In genomic region chr9:14692536-14692917, GRCh38 we compare ENCODE assay signal across 8 cellular contexts. TPM values are rescaled to one million over a fixed set of nuclear protein-coding genes. Genes with fewer than 3 reads are reported as not detected.
A peak's percentile ranks its signal among the peaks of the same experiment; 100 is the strongest.
DNase-seq lines count a peak whose midpoint lies in the region; ATAC-seq and TF ChIP-seq lines count a peak whose summit lies in the region.

No MANE protein-coding gene starts in this region.

- no peak overlapping the region for H2BK5ac ChIP-seq in trophoblast cell (ENCODE audit: low read depth, low read length, poor library complexity)

- peak overlapping the region; percentile 90 for H3K4me2 ChIP-seq in GM23248 (ENCODE audit: unreplicated experiment)
- H3K4me2 ChIP-seq in trophoblast cell (ENCODE audit: low read length): peak overlapping the region; percentile 87

- 3 to 4% methylated on average over 7 of the region's 7 CpGs for WGBS in GM23248 (ENCODE audit: low coverage in 1 of 2, low lambda C conversion rate in 2 of 2, missing lambda C conversion rate in 2 of 2), 2 experiments
- WGBS in trophoblast cell (ENCODE audit: extremely low coverage, insufficient coverage, insufficient read length): no CpG with 5 or more reads among the region's 7 CpGs

- no peaks in the 10 kb centered on the region for H4K20me1 ChIP-seq in GM23248 (ENCODE audit: insufficient read depth)

- TF ChIP-seq CTCF in 22Rv1 (IDR thresholded peaks at IDR 0.05): no peak
- no peak for TF ChIP-seq CTCF in fibroblast of villous mesenchyme (IDR thresholded peaks at IDR 0.05; ENCODE audit: insufficient read depth, low read depth, low read length)

- no peak overlapping the region for H2BK12ac ChIP-seq in trophoblast cell (ENCODE audit: low read length)

- H3K9me2 ChIP-seq in GM23248 (ENCODE audit: insufficient read depth): no peaks in the 10 kb centered on the region

- H3K9ac ChIP-seq in GM23248 (peak overlapping the region; percentile 54), trophoblast cell (ENCODE audit: low read length) (no peak overlapping the region)

- H2AK5ac ChIP-seq in trophoblast cell (ENCODE audit: low read length): no peak overlapping the region

- H3F3A ChIP-seq in GM23248 (ENCODE audit: insufficient read depth): peaks cover 20% of the 10 kb centered on the region

- H3K79me2 ChIP-seq in GM23248 (ENCODE audit: insufficient read depth): peaks cover 9% of the 10 kb centered on the region; the same call in 1 of the 2 replicates
- peaks cover 4% of the 10 kb centered on the region for H3K79me2 ChIP-seq in trophoblast cell (ENCODE audit: control insufficient read depth, insufficient read depth, low read length, poor library complexity)

- peak overlapping the region; percentile 83 for H3K4me3 ChIP-seq in GM23248
- H3K4me3 ChIP-seq in fibroblast of villous mesenchyme (ENCODE audit: low read depth, low read length): peak overlapping the region; percentile 86
- peak overlapping the region; percentile 88 for H3K4me3 ChIP-seq in trophoblast cell (ENCODE audit: low read depth, low read length)

- H3K18ac ChIP-seq in trophoblast cell (ENCODE audit: low read length): no peak overlapping the region

- peaks cover 4% of the 10 kb centered on the region for H3K36me3 Mint-ChIP-seq in T-helper 17 cell (ENCODE audit: low read depth)

- ATAC-seq in T-helper 17 cell (no peak), HG02884 (IDR thresholded peaks at IDR 0.05; ENCODE audit: unreplicated experiment) (no peak), GM21528 (IDR thresholded peaks at IDR 0.05; ENCODE audit: low FRiP score, unreplicated experiment) (no peak)

- peaks cover 4% of the 10 kb centered on the region; the same call in 1 of the 2 replicates for H3K27me3 ChIP-seq in GM23248 (replicated peaks; ENCODE audit: insufficient read depth)
- no peaks in the 10 kb centered on the region for H3K27me3 ChIP-seq in trophoblast cell (ENCODE audit: insufficient read depth, low read length)

- peaks cover 7% of the 10 kb centered on the region for H3K79me1 ChIP-seq in trophoblast cell (ENCODE audit: low read length)

- peaks cover 33% of the 10 kb centered on the region for H3K4me1 Mint-ChIP-seq in T-helper 17 cell

- peak overlapping the region; percentile 47 for H3K4ac ChIP-seq in trophoblast cell (ENCODE audit: low read depth, low read length)

- H4K12ac ChIP-seq in trophoblast cell (ENCODE audit: low read depth, low read length): no peak overlapping the region

- no peak overlapping the region for H3K14ac ChIP-seq in trophoblast cell (ENCODE audit: low read length)

- H3K9me3 ChIP-seq in GM23248 (ENCODE audit: low read depth): no peaks in the 10 kb centered on the region
- H3K9me3 ChIP-seq in T-helper 17 cell (ENCODE audit: control insufficient read depth, low read length, poor library complexity, severe bottlenecking): no peaks in the 10 kb centered on the region
- no peaks in the 10 kb centered on the region for H3K9me3 ChIP-seq in trophoblast cell (ENCODE audit: insufficient read depth, low read depth, low read length)

- H3K27ac Mint-ChIP-seq in T-helper 17 cell: peak overlapping the region; percentile 92

- H2BK120ac ChIP-seq in trophoblast cell (ENCODE audit: insufficient read depth, low read length, poor library complexity): no peak overlapping the region

- H4K91ac ChIP-seq in trophoblast cell (ENCODE audit: low read depth, low read length): no peak overlapping the region

- no peak overlapping the region for H4K8ac ChIP-seq in trophoblast cell (ENCODE audit: low read depth, low read length)

- H2AFZ ChIP-seq in GM23248 (peak overlapping the region; percentile 88), trophoblast cell (ENCODE audit: insufficient read depth, low read length, poor library complexity) (peak overlapping the region; percentile 17)

- H3K4me1 ChIP-seq in GM23248 (ENCODE audit: insufficient read depth): peaks cover 16% of the 10 kb centered on the region
- peaks cover 0 to 3% of the 10 kb centered on the region in 2 experiments for H3K4me1 ChIP-seq in trophoblast cell (ENCODE audit: control insufficient read depth in 1 of 2, insufficient read depth in 2 of 2, low read length in 2 of 2)

- peak overlapping the region; percentile 77 for H3K27ac ChIP-seq in 22Rv1
- H3K27ac ChIP-seq in GM23248: no peak overlapping the region
- no peak overlapping the region for H3K27ac ChIP-seq in trophoblast cell (ENCODE audit: low read depth, low read length)

- in situ Hi-C loops in GM23248 (cut with MboI): no loop called here

- no peak overlapping the region for H3K23ac ChIP-seq in trophoblast cell (ENCODE audit: low read length)

- H3K36me3 ChIP-seq in GM23248 (ENCODE audit: low read depth) (no peaks in the 10 kb centered on the region; the same call in 1 of the 2 replicates), trophoblast cell (ENCODE audit: control insufficient read depth in 1 of 2, insufficient read depth in 2 of 2, low read length in 2 of 2) (peaks cover 2 to 5% of the 10 kb centered on the region in 2 experiments)

- H3K27me3 Mint-ChIP-seq in T-helper 17 cell: peaks cover 3% of the 10 kb centered on the region

- peak; percentile 36 for DNase-seq in GM23248
- no peak for DNase-seq in T-helper 17 cell
- peak; percentile 16 for DNase-seq in fibroblast of villous mesenchyme (ENCODE audit: low read depth)
- no peak for DNase-seq in trophoblast cell
- DNase-seq in NCI-H226: no peak

- H3K4me3 Mint-ChIP-seq in T-helper 17 cell: peak overlapping the region; percentile 98

RNA-seq across cellular contexts. Expression of gene ZDHHC21, which starts 0.7 kb away (rescaled TPM):
- total RNA-seq in GM23248 (2014; rRNA removed; shearing (Covaris generic)): 5.1 and 5.9 TPM in 2 replicates
- polyA plus RNA-seq in GM23248 (2016; fragmentation: Nextera tagmentation; extraction: Ambion mirVana): 2.3 and 3.3 TPM in 2 replicates
- total RNA-seq in T-helper 17 cell (1 to 10 TPM; 6.5 to 7.0 TPM), fibroblast of villous mesenchyme (9.3 and 17.3 TPM in 2 replicates)
- 4.0 and 4.4 TPM in 2 replicates for polyA plus RNA-seq in trophoblast cell (2013)

RNA-seq across cellular contexts. Expression of gene CER1, which starts 30.0 kb away (rescaled TPM):
- total RNA-seq in GM23248 (2014; rRNA removed; shearing (Covaris generic)): not detected in 2 replicates
- polyA plus RNA-seq in GM23248 (2016; fragmentation: Nextera tagmentation; extraction: Ambion mirVana): not detected in 2 replicates
- total RNA-seq in T-helper 17 cell (not detected), fibroblast of villous mesenchyme (not detected in 2 replicates)
- polyA plus RNA-seq in trophoblast cell (2013): 0.22 and 0.23 TPM in 2 replicates

Comparison
In these comparisons a context has a peak if more than half of its experiments do, and no peak if none do; other contexts are left out.
1. DNase-seq: peak in GM23248 (single experiment) and fibroblast of villous mesenchyme (single experiment); none in T-helper 17 cell (0 of 3), trophoblast cell (0 of 2) and NCI-H226 (single experiment).
2. Peak in every context shown above with its lines, with median percentiles within 50 percentile points of each other: H3K4me3 ChIP-seq.